In genomic region chr13:21385710-21386109, GRCh38 we compare ENCODE assay signal across 16 cellular contexts.
DNase-seq lines count a peak whose midpoint lies in the region; ATAC-seq and TF ChIP-seq lines count a peak whose summit lies in the region.
"Had no signal": no experiment of that assay in that cellular context is flagged by ENCODE, and none has a peak within 500 bp of the region (broad histone marks: within the 10 kb centered on the region; RNA-seq: fewer than 3 reads in every experiment).

No MANE protein-coding gene starts in this region.

- intact Hi-C loops in natural killer cell (cut with micrococcal nuclease): no loop called here

- H3K36me3 Mint-ChIP-seq in natural killer cell (peaks cover 15% of the 10 kb centered on the region), WTC11 (peaks cover 65% of the 10 kb centered on the region), endothelial cell (ENCODE audit: low read depth, unreplicated experiment) (peaks cover 56% of the 10 kb centered on the region)
- H3K36me3 Mint-ChIP-seq in natural killer cell treated with Interleukin-12 subunit alpha and Interleukin-12 subunit beta and Interleukin-15 and Interleukin-18, amount 100 ng/mL, for 72 hours: peaks cover 18% of the 10 kb centered on the region
- peaks cover 71% of the 10 kb centered on the region for H3K36me3 Mint-ChIP-seq in activated CD4-positive, alpha-beta memory T cell treated with anti-CD3 and anti-CD28 coated beads, Interleukin-2, amount 10 ng/mL, durations not matched to agents 7 days and 5 days (ENCODE audit: low read depth)

- H3K27me3 Mint-ChIP-seq in natural killer cell (ENCODE audit: low read depth in 2 of 2): no peaks in the 10 kb centered on the region
- H3K27me3 Mint-ChIP-seq in natural killer cell treated with Interleukin-12 subunit alpha and Interleukin-12 subunit beta and Interleukin-15 and Interleukin-18, amount 100 ng/mL, for 72 hours: no peaks in the 10 kb centered on the region
- no peaks in the 10 kb centered on the region for H3K27me3 Mint-ChIP-seq in WTC11 (ENCODE audit: low read depth)
- H3K27me3 Mint-ChIP-seq in endothelial cell (ENCODE audit: unreplicated experiment): no peaks in the 10 kb centered on the region
- no peaks in the 10 kb centered on the region for H3K27me3 Mint-ChIP-seq in activated CD4-positive, alpha-beta memory T cell treated with anti-CD3 and anti-CD28 coated beads, Interleukin-2, amount 10 ng/mL, durations not matched to agents 7 days and 5 days
- H3K27me3 Mint-ChIP-seq: B cell; CD8-positive, alpha-beta memory T cell; IgD-negative memory B cell had no signal

- POLR2A ChIA-PET in WTC11 (lab: Charles Lee): no interaction called here
- POLR2A ChIA-PET in activated CD4-positive, alpha-beta memory T cell treated with anti-CD3 and anti-CD28 coated beads, Interleukin-2, amount 10 ng/mL, durations not matched to agents 7 days and 5 days (lab: Charles Lee): no interaction called here

- H3K9me3 Mint-ChIP-seq in natural killer cell (no peaks in the 10 kb centered on the region), WTC11 (peaks cover 10% of the 10 kb centered on the region), endothelial cell (ENCODE audit: unreplicated experiment) (no peaks in the 10 kb centered on the region)
- H3K9me3 Mint-ChIP-seq in natural killer cell treated with Interleukin-12 subunit alpha and Interleukin-12 subunit beta and Interleukin-15 and Interleukin-18, amount 100 ng/mL, for 72 hours: no peaks in the 10 kb centered on the region
- peaks cover 9% of the 10 kb centered on the region for H3K9me3 Mint-ChIP-seq in activated CD4-positive, alpha-beta memory T cell treated with anti-CD3 and anti-CD28 coated beads, Interleukin-2, amount 10 ng/mL, durations not matched to agents 7 days and 5 days
- H3K9me3 Mint-ChIP-seq: CD8-positive, alpha-beta memory T cell had no signal

- H3K4me3 Mint-ChIP-seq in natural killer cell (no peak overlapping the region), WTC11 (no peak overlapping the region), endothelial cell (ENCODE audit: unreplicated experiment) (peak overlapping the region; percentile 32)
- H3K4me3 Mint-ChIP-seq in natural killer cell treated with Interleukin-12 subunit alpha and Interleukin-12 subunit beta and Interleukin-15 and Interleukin-18, amount 100 ng/mL, for 72 hours: no peak overlapping the region
- H3K4me3 Mint-ChIP-seq in activated CD4-positive, alpha-beta memory T cell treated with anti-CD3 and anti-CD28 coated beads, Interleukin-2, amount 10 ng/mL, durations not matched to agents 7 days and 5 days: no peak overlapping the region
- H3K4me3 Mint-ChIP-seq: B cell; CD8-positive, alpha-beta memory T cell; IgD-negative memory B cell had no signal

- DNase-seq in natural killer cell: no peak
- no peak for DNase-seq in natural killer cell treated with Interleukin-12 subunit alpha and Interleukin-12 subunit beta and Interleukin-15 and Interleukin-18, amount 100 ng/mL, for 72 hours (ENCODE audit: low spot score)
- no peak for DNase-seq in WTC11 (ENCODE audit: low spot score)
- no peak for DNase-seq in endothelial cell (ENCODE audit: low spot score)
- no peak for DNase-seq in activated CD4-positive, alpha-beta memory T cell treated with anti-CD3 and anti-CD28 coated beads, Interleukin-2, amount 10 ng/mL, durations not matched to agents 7 days and 5 days
- no peak for DNase-seq in T-helper 1 cell
- DNase-seq in NCI-H2227 treated with DMSO at 0.1 percent for 48 hours (lab: John Stamatoyannopoulos, UW): no peak
- DNase-seq: CD8-positive, alpha-beta memory T cell; COR-L47; DMS 273 treated with DMSO at 0.1 percent for 48 hours; DMS53; DND-41; EL; GM23248 had no signal

- CTCF ChIA-PET in WTC11 (lab: Charles Lee): interaction anchor here (0.6 kb wide), 1 partner anchor 31 kb away, joined by 6 read pairs; no protein-coding TSS in a partner anchor
- CTCF ChIA-PET in activated CD4-positive, alpha-beta memory T cell treated with anti-CD3 and anti-CD28 coated beads, Interleukin-2, amount 10 ng/mL, durations not matched to agents 7 days and 5 days (lab: Charles Lee): interaction anchor here (1.5 kb wide), 1 partner anchor 92 kb away, joined by 5 read pairs; no protein-coding TSS in a partner anchor

- TF ChIP-seq CTCF in natural killer cell (IDR thresholded peaks at IDR 0.05) (no peak), WTC11 (IDR thresholded peaks at IDR 0.05) (no peak), endothelial cell (IDR thresholded peaks at IDR 0.05; ENCODE audit: unreplicated experiment) (no peak)

- no peak for ATAC-seq in natural killer cell
- no peak for ATAC-seq in natural killer cell treated with Interleukin-12 subunit alpha and Interleukin-12 subunit beta and Interleukin-15 and Interleukin-18, amount 100 ng/mL, for 72 hours
- ATAC-seq in WTC11: no peak

- H3K27ac Mint-ChIP-seq in natural killer cell: peak overlapping the region; percentile 0 to 47
- H3K27ac Mint-ChIP-seq in natural killer cell treated with Interleukin-12 subunit alpha and Interleukin-12 subunit beta and Interleukin-15 and Interleukin-18, amount 100 ng/mL, for 72 hours: no peak overlapping the region
- H3K27ac Mint-ChIP-seq in WTC11: no peak overlapping the region
- H3K27ac Mint-ChIP-seq in endothelial cell (ENCODE audit: unreplicated experiment): no peak overlapping the region
- no peak overlapping the region for H3K27ac Mint-ChIP-seq in activated CD4-positive, alpha-beta memory T cell treated with anti-CD3 and anti-CD28 coated beads, Interleukin-2, amount 10 ng/mL, durations not matched to agents 7 days and 5 days
- H3K27ac Mint-ChIP-seq: B cell had no signal

- H3K4me1 Mint-ChIP-seq in natural killer cell (peaks cover 28 to 35% of the 10 kb centered on the region in 2 donors), WTC11 (peaks cover 9% of the 10 kb centered on the region), endothelial cell (ENCODE audit: unreplicated experiment) (peaks cover 9% of the 10 kb centered on the region)
- peaks cover 20 to 27% of the 10 kb centered on the region in 2 donors for H3K4me1 Mint-ChIP-seq in natural killer cell treated with Interleukin-12 subunit alpha and Interleukin-12 subunit beta and Interleukin-15 and Interleukin-18, amount 100 ng/mL, for 72 hours (ENCODE audit: low read depth in 2 of 2)
- peaks cover 5% of the 10 kb centered on the region for H3K4me1 Mint-ChIP-seq in activated CD4-positive, alpha-beta memory T cell treated with anti-CD3 and anti-CD28 coated beads, Interleukin-2, amount 10 ng/mL, durations not matched to agents 7 days and 5 days
- H3K4me1 Mint-ChIP-seq: B cell had no signal

TF ChIP-seq in WTC11, 78 proteins besides CTCF, POLR2A, EP300 and RAD21:
- TF ChIP-seq, protein P1, sequence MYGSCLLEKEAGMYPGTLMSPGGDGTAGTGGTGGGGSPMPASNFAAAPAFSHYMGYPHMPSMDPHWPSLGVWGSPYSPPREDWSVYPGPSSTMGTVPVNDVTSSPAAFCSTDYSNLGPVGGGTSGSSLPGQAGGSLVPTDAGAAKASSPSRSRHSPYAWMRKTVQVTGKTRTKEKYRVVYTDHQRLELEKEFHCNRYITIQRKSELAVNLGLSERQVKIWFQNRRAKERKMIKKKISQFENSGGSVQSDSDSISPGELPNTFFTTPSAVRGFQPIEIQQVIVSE (CRISPR knock-in tag; IDR thresholded peaks at IDR 0.05; ENCODE audit: borderline replicate concordance): no peak
- peak; percentile 84 for TF ChIP-seq ZNF317 (CRISPR knock-in tag; IDR thresholded peaks at IDR 0.05; ENCODE audit: borderline replicate concordance, low read depth)

Comparison
In these comparisons a context has a peak if more than half of its experiments do, and no peak if none do; other contexts are left out.
1. H3K27ac Mint-ChIP-seq: peak in natural killer cell (2 of 2); none in natural killer cell treated with Interleukin-12 subunit alpha and Interleukin-12 subunit beta and Interleukin-15 and Interleukin-18, amount 100 ng/mL, for 72 hours (0 of 2), WTC11 (single experiment), endothelial cell (single experiment) and activated CD4-positive, alpha-beta memory T cell treated with anti-CD3 and anti-CD28 coated beads, Interleukin-2, amount 10 ng/mL, durations not matched to agents 7 days and 5 days (single experiment).